Comparison of ENCODE assay signal across 8 cellular contexts in the genomic region with DNA sequence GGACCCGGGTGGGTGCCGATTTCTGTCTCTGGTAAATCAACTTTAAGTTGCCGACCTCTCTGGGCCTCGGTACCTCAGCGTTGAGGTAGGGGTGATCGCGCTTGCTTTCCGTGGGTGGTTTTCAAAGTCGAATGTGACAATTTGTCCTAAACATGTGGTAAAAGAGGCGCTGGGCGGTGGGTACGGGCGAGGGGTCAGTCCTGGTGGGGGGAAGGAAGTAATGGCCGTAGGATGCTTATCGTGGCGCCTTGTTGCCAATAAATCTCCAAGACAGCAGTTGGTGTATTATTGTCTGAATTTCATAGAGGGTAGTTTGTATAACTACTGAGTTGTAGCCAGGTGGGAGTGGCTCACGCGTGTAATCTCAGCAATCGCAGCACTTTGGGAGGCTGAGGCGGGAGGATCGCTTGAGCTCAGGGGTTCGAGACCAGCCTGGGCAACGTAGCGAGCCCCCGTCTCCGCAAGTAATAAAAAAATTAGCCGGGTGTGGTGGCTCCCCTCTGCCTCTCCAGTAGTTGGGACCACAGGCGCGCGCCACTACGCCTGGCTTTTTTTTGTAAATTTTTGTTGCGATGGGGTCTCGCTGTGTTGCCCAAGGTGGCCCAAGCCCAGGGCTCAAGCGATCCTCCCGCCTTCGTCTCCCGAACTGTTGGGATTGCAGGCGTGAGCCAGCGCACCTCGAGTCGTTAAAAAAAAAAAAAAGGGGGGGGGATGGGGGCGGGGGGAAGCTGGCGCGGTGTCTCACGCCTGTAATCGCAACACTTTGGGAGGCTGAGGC. TPM values are rescaled to one million over a fixed set of nuclear protein-coding genes. Genes with fewer than 3 reads are reported as not detected.
A peak's percentile ranks its signal among the peaks of the same experiment; 100 is the strongest.
DNase-seq lines count a peak whose midpoint lies in the region; ATAC-seq, FAIRE-seq and TF ChIP-seq lines count a peak whose summit lies in the region.

No MANE protein-coding gene starts in this region.

- H3K27me3 ChIP-seq in OCI-LY3 (ENCODE audit: low read depth, low read length) (no peaks in the 10 kb centered on the region), endothelial cell of umbilical vein (ENCODE audit: control insufficient read depth in 2 of 2, insufficient read depth in 2 of 2, low read length in 2 of 2) (no peaks in the 10 kb centered on the region), neuron (ENCODE audit: insufficient read depth, low read length) (no peaks in the 10 kb centered on the region)

- TF ChIP-seq POLR2A in endothelial cell of umbilical vein (IDR thresholded peaks at IDR 0.05; ENCODE audit: low read depth, low read length), result no peak

- ATAC-seq in GM19372 (IDR thresholded peaks at IDR 0.05; ENCODE audit: low read depth, unreplicated experiment) (peak; percentile 9), HG03039 (IDR thresholded peaks at IDR 0.05; ENCODE audit: unreplicated experiment) (no peak), esophagus mucosa (no peak)

- CTCF ChIA-PET in endothelial cell of umbilical vein (lab: Charles Lee), result interaction anchor here (1.3 to 1.7 kb wide), 3 partner anchors 16 to 91 kb away, joined by 3 to 6 read pairs (median 3); no protein-coding TSS in a partner anchor

- H3K9me3 ChIP-seq in OCI-LY3 (ENCODE audit: insufficient read depth, low read length), result no peaks in the 10 kb centered on the region
- H3K9me3 ChIP-seq in endothelial cell of umbilical vein (replicated peaks; ENCODE audit: control insufficient read depth, insufficient read depth, low read length), result no peaks in the 10 kb centered on the region
- H3K9me3 ChIP-seq in neuron (ENCODE audit: low read length), result no peaks in the 10 kb centered on the region

- peak overlapping the region; percentile 86 for H3K9ac ChIP-seq in OCI-LY3 (ENCODE audit: low read length)
- peak overlapping the region; percentile 88 for H3K9ac ChIP-seq in endothelial cell of umbilical vein (replicated peaks; ENCODE audit: extremely low read depth, insufficient read depth, low read length)

- POLR2A ChIA-PET in endothelial cell of umbilical vein (lab: Charles Lee), result interaction anchor here (0.6 to 1.5 kb wide), 3 partner anchors 10 to 21 kb away, joined by 3 to 7 read pairs (median 4); no protein-coding TSS in a partner anchor

- H3K36me3 ChIP-seq in OCI-LY3 (replicated peaks; ENCODE audit: low read depth, low read length), result peaks cover 32% of the 10 kb centered on the region
- H3K36me3 ChIP-seq in endothelial cell of umbilical vein (ENCODE audit: control insufficient read depth in 2 of 2, extremely low read depth in 1 of 2, insufficient read depth in 2 of 2, low read length in 2 of 2), result peaks cover 2 to 12% of the 10 kb centered on the region in 2 experiments
- H3K36me3 ChIP-seq in neuron (ENCODE audit: insufficient read depth, low read length), result peaks cover 28% of the 10 kb centered on the region

- intact Hi-C loops in endothelial cell of umbilical vein (cut with micrococcal nuclease), result loop anchor here (1.0 kb wide), 1 partner anchor 34 kb away; no protein-coding TSS in a partner anchor

- peak overlapping the region; percentile 83; the same call in 1 of the 2 replicates for H2AFZ ChIP-seq in OCI-LY3 (ENCODE audit: low read depth, low read length)
- peak overlapping the region; percentile 73 for H2AFZ ChIP-seq in endothelial cell of umbilical vein (ENCODE audit: low read depth, low read length)
- H2AFZ ChIP-seq in neuron (ENCODE audit: low read depth, low read length), result peak overlapping the region; percentile 8

- peak overlapping the region; percentile 93 for H3K4me3 ChIP-seq in OCI-LY3 (ENCODE audit: low read length)
- H3K4me3 ChIP-seq in endothelial cell of umbilical vein (replicated peaks in 1 of 3; ENCODE audit: insufficient read depth in 1 of 3, low read depth in 1 of 3, low read length in 3 of 3), result peak overlapping the region; percentile 65 to 88 (median 81)
- H3K4me3 ChIP-seq in neuron (ENCODE audit: low read length), result peak overlapping the region; percentile 77

- FAIRE-seq in endothelial cell of umbilical vein (lab: Jason Lieb, UNC), result peak; percentile 54

- H3K4me1 ChIP-seq in OCI-LY3 (ENCODE audit: low read length) (peaks cover 23% of the 10 kb centered on the region), endothelial cell of umbilical vein (ENCODE audit: control insufficient read depth, extremely low read depth, insufficient read depth, low read length) (peaks cover 14% of the 10 kb centered on the region), neuron (ENCODE audit: insufficient read depth, low read length) (peaks cover 30% of the 10 kb centered on the region)

- dilution Hi-C loops in endothelial cell of umbilical vein (cut with MboI; ENCODE audit: extremely low pct_ligation_motif_present, low sequenced_read_pairs), result no loop called here

- H3K27ac ChIP-seq in OCI-LY3 (ENCODE audit: low read length) (peak overlapping the region; percentile 33; the same call in 1 of the 2 replicates), endothelial cell of umbilical vein (ENCODE audit: insufficient read depth, low read depth, low read length) (peak overlapping the region; percentile 77)

- BruUV-seq in endothelial cell of umbilical vein (replicated peaks; lab: Mats Ljungman, UMichigan), result no TSS peak

- peak; percentile 38 for DNase-seq in endothelial cell of umbilical vein (ENCODE audit: low read depth, low spot score)
- no peak for DNase-seq in GM10266 (ENCODE audit: extremely low spot score)
- no peak for DNase-seq in amniotic stem cell (lab: John Stamatoyannopoulos, UW)

- TF ChIP-seq CTCF in OCI-LY3 (IDR thresholded peaks at IDR 0.05; ENCODE audit: low read depth, low read length) (no peak), endothelial cell of umbilical vein (IDR thresholded peaks at IDR 0.05; ENCODE audit: extremely low read depth in 1 of 2, insufficient read depth in 1 of 2, low read depth in 1 of 2, low read length in 2 of 2) (no peak), GM10266 (IDR thresholded peaks at IDR 0.05; ENCODE audit: control insufficient read depth, insufficient read depth, low read depth, missing control alignments) (no peak)

- H3K4me2 ChIP-seq in OCI-LY3 (ENCODE audit: low read length) (peak overlapping the region; percentile 74), endothelial cell of umbilical vein (ENCODE audit: insufficient read depth, low read length) (peak overlapping the region; percentile 75)

- H3K9me1 ChIP-seq in endothelial cell of umbilical vein (replicated peaks; ENCODE audit: control insufficient read depth, extremely low read depth, insufficient read depth, low read length), result no peaks in the 10 kb centered on the region

- H3K79me2 ChIP-seq in OCI-LY3 (ENCODE audit: low read length) (peaks cover 96% of the 10 kb centered on the region), endothelial cell of umbilical vein (ENCODE audit: control insufficient read depth, insufficient read depth, low read length) (peaks cover 57% of the 10 kb centered on the region)

- H4K20me1 ChIP-seq in OCI-LY3 (ENCODE audit: insufficient read depth, low read length) (peaks cover 4% of the 10 kb centered on the region; the same call in 1 of the 2 replicates), endothelial cell of umbilical vein (replicated peaks; ENCODE audit: control insufficient read depth, extremely low read depth, insufficient read depth, low read length) (no peaks in the 10 kb centered on the region)

RNA-seq across cellular contexts. Expression of a gene that starts 0.7 kb away (rescaled TPM):
- 60.1 and 64.6 TPM in 2 replicates for total RNA-seq in endothelial cell of umbilical vein
- 49.0 and 62.1 TPM in 2 replicates for polyA plus RNA-seq in endothelial cell of umbilical vein
- 79.4 and 83.1 TPM in 2 replicates for polyA plus RNA-seq in endothelial cell of umbilical vein (2011; cell fraction: cytosol; rRNA removed)
- 62.8 and 64.4 TPM in 2 replicates for polyA plus RNA-seq in endothelial cell of umbilical vein (2011; cell fraction: nucleus; rRNA removed)
- polyA plus RNA-seq in endothelial cell of umbilical vein (2012), result 47.5 and 63.8 TPM in 2 replicates
- polyA minus RNA-seq in endothelial cell of umbilical vein, result 39.2 and 43.2 TPM in 2 replicates
- 33.0 TPM for polyA minus RNA-seq in endothelial cell of umbilical vein (2011; cell fraction: cytosol; rRNA and poly(A)+ RNA removed)
- polyA minus RNA-seq in endothelial cell of umbilical vein (2011; cell fraction: nucleus; rRNA and poly(A)+ RNA removed), result 13.5 and 15.8 TPM in 2 replicates
- 39.2 TPM for total RNA-seq in esophagus mucosa

RNA-seq across cellular contexts. Expression of a gene that starts 0.9 kb away (rescaled TPM):
- total RNA-seq in endothelial cell of umbilical vein, result 10.4 and 11.9 TPM in 2 replicates
- 10.6 and 14.7 TPM in 2 replicates for polyA plus RNA-seq in endothelial cell of umbilical vein
- polyA plus RNA-seq in endothelial cell of umbilical vein (2011; cell fraction: cytosol; rRNA removed), result 6.7 and 9.0 TPM in 2 replicates
- polyA plus RNA-seq in endothelial cell of umbilical vein (2011; cell fraction: nucleus; rRNA removed), result 3.9 and 4.1 TPM in 2 replicates
- 7.5 and 7.6 TPM in 2 replicates for polyA plus RNA-seq in endothelial cell of umbilical vein (2012)
- polyA minus RNA-seq in endothelial cell of umbilical vein, result 3.7 and 5.4 TPM in 2 replicates
- polyA minus RNA-seq in endothelial cell of umbilical vein (2011; cell fraction: cytosol; rRNA and poly(A)+ RNA removed), result 4.2 TPM
- 6.3 and 6.6 TPM in 2 replicates for polyA minus RNA-seq in endothelial cell of umbilical vein (2011; cell fraction: nucleus; rRNA and poly(A)+ RNA removed)
- 7.3 TPM for total RNA-seq in esophagus mucosa

RNA-seq across cellular contexts. Expression of a gene that starts 16.5 kb away (rescaled TPM):
- 2.0 and 2.4 TPM in 2 replicates for total RNA-seq in endothelial cell of umbilical vein
- polyA plus RNA-seq in endothelial cell of umbilical vein, result 2.1 and 2.9 TPM in 2 replicates
- 1.0 and 1.9 TPM in 2 replicates for polyA plus RNA-seq in endothelial cell of umbilical vein (2011; cell fraction: cytosol; rRNA removed)
- 0.92 and 0.95 TPM in 2 replicates for polyA plus RNA-seq in endothelial cell of umbilical vein (2011; cell fraction: nucleus; rRNA removed)
- polyA plus RNA-seq in endothelial cell of umbilical vein (2012), result 1.4 and 2.3 TPM in 2 replicates
- 0.66 and 0.83 TPM in 2 replicates for polyA minus RNA-seq in endothelial cell of umbilical vein
- polyA minus RNA-seq in endothelial cell of umbilical vein (2011; cell fraction: cytosol; rRNA and poly(A)+ RNA removed), result not detected
- 0.34 TPM in 1 of 2 replicates, not detected in the other for polyA minus RNA-seq in endothelial cell of umbilical vein (2011; cell fraction: nucleus; rRNA and poly(A)+ RNA removed)
- total RNA-seq in esophagus mucosa, result 0.32 TPM

RNA-seq across cellular contexts. Expression of a gene that starts 35.4 kb away (rescaled TPM):
- total RNA-seq in endothelial cell of umbilical vein, result 16.8 and 20.8 TPM in 2 replicates
- 13.1 and 16.0 TPM in 2 replicates for polyA plus RNA-seq in endothelial cell of umbilical vein
- polyA plus RNA-seq in endothelial cell of umbilical vein (2011; cell fraction: cytosol; rRNA removed), result 10.3 and 11.8 TPM in 2 replicates
- polyA plus RNA-seq in endothelial cell of umbilical vein (2011; cell fraction: nucleus; rRNA removed), result 70.2 and 73.5 TPM in 2 replicates
- 20.8 and 23.1 TPM in 2 replicates for polyA plus RNA-seq in endothelial cell of umbilical vein (2012)
- 13.4 and 21.7 TPM in 2 replicates for polyA minus RNA-seq in endothelial cell of umbilical vein
- polyA minus RNA-seq in endothelial cell of umbilical vein (2011; cell fraction: cytosol; rRNA and poly(A)+ RNA removed), result 5.7 TPM
- polyA minus RNA-seq in endothelial cell of umbilical vein (2011; cell fraction: nucleus; rRNA and poly(A)+ RNA removed), result 14.1 and 16.5 TPM in 2 replicates
- total RNA-seq in esophagus mucosa, result 1.2 TPM

RNA-seq across cellular contexts. Expression of a gene that starts 54.5 kb away (rescaled TPM):
- total RNA-seq in endothelial cell of umbilical vein (13.3 and 19.0 TPM in 2 replicates), esophagus mucosa (11.7 TPM)
- 18.4 and 18.9 TPM in 2 replicates for polyA plus RNA-seq in endothelial cell of umbilical vein
- polyA plus RNA-seq in endothelial cell of umbilical vein (2011; cell fraction: cytosol; rRNA removed), result 14.5 and 14.7 TPM in 2 replicates
- polyA plus RNA-seq in endothelial cell of umbilical vein (2011; cell fraction: nucleus; rRNA removed), result 8.7 and 9.6 TPM in 2 replicates
- polyA plus RNA-seq in endothelial cell of umbilical vein (2012), result 9.8 and 12.6 TPM in 2 replicates
- 6.2 and 10.0 TPM in 2 replicates for polyA minus RNA-seq in endothelial cell of umbilical vein
- 7.6 TPM for polyA minus RNA-seq in endothelial cell of umbilical vein (2011; cell fraction: cytosol; rRNA and poly(A)+ RNA removed)
- polyA minus RNA-seq in endothelial cell of umbilical vein (2011; cell fraction: nucleus; rRNA and poly(A)+ RNA removed), result 4.4 and 5.0 TPM in 2 replicates

Comparison
In these comparisons a context has a peak if more than half of its experiments do, and no peak if none do; other contexts are left out.
1. H2AFZ ChIP-seq: peak in every context shown above with its lines; median percentile 83 in OCI-LY3; 73 in endothelial cell of umbilical vein; 8 in neuron.